In the genomic region with DNA sequence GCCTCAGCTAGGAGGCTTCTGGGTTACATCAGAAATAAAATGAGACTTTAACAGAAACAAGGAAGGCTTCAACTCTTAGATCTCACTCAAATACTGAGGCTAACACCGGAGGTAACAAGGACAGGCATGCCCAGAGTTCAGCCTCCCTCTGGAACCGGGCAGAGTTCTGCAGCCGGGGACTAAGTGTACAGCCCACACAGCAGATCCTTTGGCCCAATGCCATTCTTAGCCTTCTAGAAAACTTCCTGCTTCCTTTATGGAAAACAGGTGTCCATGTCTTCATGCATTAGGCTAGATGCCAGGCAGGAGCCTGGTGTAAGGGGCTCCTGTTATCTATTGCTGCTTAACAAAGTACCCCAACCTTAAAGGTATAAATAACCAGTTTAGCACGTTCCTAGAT, we compare ENCODE assay signal across 1 cellular context.
TF ChIP-seq lines count a peak whose summit lies in the region.

No MANE protein-coding gene starts in this region.

TF ChIP-seq in endothelial cell of umbilical vein, 7 proteins besides CTCF, POLR2A, EP300 and RAD21 (continued from another document):
- TF ChIP-seq, protein P1, sequence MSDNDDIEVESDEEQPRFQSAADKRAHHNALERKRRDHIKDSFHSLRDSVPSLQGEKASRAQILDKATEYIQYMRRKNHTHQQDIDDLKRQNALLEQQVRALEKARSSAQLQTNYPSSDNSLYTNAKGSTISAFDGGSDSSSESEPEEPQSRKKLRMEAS (IDR thresholded peaks at IDR 0.05; ENCODE audit: insufficient read depth, insufficient read length), result no peak
- TF ChIP-seq FOS (IDR thresholded peaks at IDR 0.05; ENCODE audit: borderline replicate concordance, insufficient read depth, low read length) (no peak), POLR2AphosphoS5 (IDR thresholded peaks at IDR 0.05; ENCODE audit: insufficient read depth, low read depth, low read length) (no peak), GATA2 (IDR thresholded peaks at IDR 0.05; ENCODE audit: insufficient read depth, insufficient read length, low read depth, low read length) (no peak), EZH2 (IDR thresholded peaks at IDR 0.05; ENCODE audit: borderline replicate concordance, low read depth, low read length, severe bottlenecking) (no peak)
